10 cellular contexts compared by ENCODE assay signal in genomic region chr11:128709402-128709801, GRCh38. TPM values are rescaled to one million over a fixed set of nuclear protein-coding genes. Genes with fewer than 3 reads are reported as not detected.
DNase-seq lines count a peak whose midpoint lies in the region; ATAC-seq, FAIRE-seq and TF ChIP-seq lines count a peak whose summit lies in the region.
"Had no signal": no experiment of that assay in that cellular context is flagged by ENCODE, and none has a peak within 500 bp of the region (broad histone marks: within the 10 kb centered on the region; RNA-seq: fewer than 3 reads in every experiment).

No MANE protein-coding gene starts in this region.

- ATAC-seq in Right ventricle myocardium inferior = no peak

- FAIRE-seq in urothelium cell line (lab: Jason Lieb, UNC) = no peak
- FAIRE-seq: D721Med had no signal

- no peaks in the 10 kb centered on the region for H3K4me1 ChIP-seq in cardiac muscle cell (ENCODE audit: low read depth)

- in situ Hi-C loops in brain microvascular endothelial cell (cut with HindIII; ENCODE audit: low pct_ligation_motif_present, low sequenced_read_pairs) = no loop called here

- H3K27me3 ChIP-seq in cardiac muscle cell = peaks cover 65% of the 10 kb centered on the region
- H3K27me3 ChIP-seq in brain microvascular endothelial cell (replicated peaks) = no peaks in the 10 kb centered on the region

- H3K4me3 ChIP-seq in cardiac muscle cell (no peak overlapping the region), brain microvascular endothelial cell (ENCODE audit: low read depth, low read length) (no peak overlapping the region)

- H3K9me3 ChIP-seq in cardiac muscle cell (ENCODE audit: low read depth) = no peaks in the 10 kb centered on the region

- peak in 1 of 2 donors; percentile 99 for DNase-seq in cardiac muscle cell (ENCODE audit: low read depth in 1 of 2, low spot score in 1 of 2)
- no peak for DNase-seq in Right ventricle myocardium inferior (ENCODE audit: missing footprints)
- peak; percentile 98 for DNase-seq in brain microvascular endothelial cell
- DNase-seq in left kidney (ENCODE audit: low read depth, low spot score) = peak; percentile 23
- peak; percentile 57 for DNase-seq in urothelium cell line (ENCODE audit: low spot score)
- no peak for DNase-seq in NCI-H510A treated with DMSO at 0.1 percent for 48 hours (lab: John Stamatoyannopoulos, UW)
- DNase-seq in HUDEP-2 (lab: John Stamatoyannopoulos, UW; ENCODE audit: unreplicated experiment in 76 of 76) = no peak
- DNase-seq in germinal center (ENCODE audit: low spot score) = no peak
- DNase-seq: activated CD8-positive, alpha-beta memory T cell treated with anti-CD3 and anti-CD28 coated beads, Interleukin-2, amount 50 U/mL, for 48 hours had no signal

- H3K27ac ChIP-seq in cardiac muscle cell (no peak overlapping the region), brain microvascular endothelial cell (peak overlapping the region; percentile 91)

- intact Hi-C loops in Right ventricle myocardium inferior (cut with DNase I) = loop anchor here (2.0 kb wide), 1 partner anchor 17 kb away; no protein-coding TSS in a partner anchor

- H3K36me3 ChIP-seq in cardiac muscle cell (no peaks in the 10 kb centered on the region), brain microvascular endothelial cell (replicated peaks) (peaks cover 6% of the 10 kb centered on the region)

- peak; percentile 9 for TF ChIP-seq CTCF in cardiac muscle cell (IDR thresholded peaks at IDR 0.05; ENCODE audit: low read depth, low read length)
- TF ChIP-seq CTCF in brain microvascular endothelial cell (IDR thresholded peaks at IDR 0.05; ENCODE audit: low read depth, low read length, missing control alignments) = no peak

RNA-seq across cellular contexts. Expression of gene FLI1, which starts 15.5 kb away (rescaled TPM):
- 0.83 and 0.99 TPM in 2 replicates for total RNA-seq in cardiac muscle cell
- 0.68 and 2.8 TPM in 2 replicates for polyA plus RNA-seq in cardiac muscle cell
- 18.3 TPM for total RNA-seq in Right ventricle myocardium inferior

Comparison
In these comparisons a context has a peak if more than half of its experiments do, and no peak if none do; other contexts are left out.
1. DNase-seq: peak in brain microvascular endothelial cell (single experiment), left kidney (single experiment) and urothelium cell line (single experiment); none in Right ventricle myocardium inferior (single experiment), NCI-H510A treated with DMSO at 0.1 percent for 48 hours (single experiment), HUDEP-2 (0 of 76) and germinal center (single experiment).